In the genomic region with DNA sequence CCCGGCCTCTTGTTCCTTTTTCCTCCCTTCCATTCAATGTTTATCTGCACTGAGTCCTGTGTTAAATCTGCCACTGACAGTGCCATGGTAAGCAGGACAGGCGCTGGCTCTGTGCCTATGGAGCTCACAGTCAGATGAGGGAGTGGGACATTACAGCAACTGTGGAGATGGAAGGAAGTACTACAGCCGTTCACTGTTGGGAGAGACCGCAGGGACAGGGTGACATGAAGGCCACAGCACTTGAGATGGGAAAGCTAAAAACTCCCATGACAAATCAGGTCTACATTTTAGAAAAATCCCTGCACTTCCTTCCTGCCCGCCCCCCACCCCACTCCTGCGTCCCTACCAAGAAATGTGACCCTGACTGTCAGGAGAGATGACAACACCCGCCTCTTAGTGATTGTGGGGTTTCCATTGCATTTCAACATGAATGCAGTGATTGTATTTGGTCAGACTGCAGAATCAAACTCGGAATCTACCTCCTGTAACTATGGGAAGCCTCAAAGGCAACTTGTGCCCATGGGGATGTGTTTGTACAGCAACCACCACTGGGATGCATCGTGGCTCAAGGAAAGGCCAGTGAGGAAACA, we compare ENCODE assay signal across 6 cellular contexts.
"Had no signal": no experiment of that assay in that cellular context is flagged by ENCODE, and none has a peak within 500 bp of the region (broad histone marks: within the 10 kb centered on the region; RNA-seq: fewer than 3 reads in every experiment).

No MANE protein-coding gene starts in this region.

- ATAC-seq: GM23338, HepG2 had no signal

- H3K9me3 Mint-ChIP-seq: GM23338, H9, IgD-negative memory B cell had no signal

- DNase-seq: H9, HCEC 1CT had no signal

- H3K4me3 Mint-ChIP-seq: GM23338, H9, IgD-negative memory B cell had no signal

- H3K4me1 Mint-ChIP-seq: IgD-negative memory B cell had no signal

- H3K36me3 Mint-ChIP-seq: IgD-negative memory B cell had no signal

- H3K27ac Mint-ChIP-seq: GM23338, H9, IgD-negative memory B cell had no signal

- H3K4me3 ChIP-seq: GM23338 had no signal

- H3K27ac ChIP-seq: HL-60 had no signal
